Comparison of ENCODE assay signal across 24 cellular contexts in the genomic region with DNA sequence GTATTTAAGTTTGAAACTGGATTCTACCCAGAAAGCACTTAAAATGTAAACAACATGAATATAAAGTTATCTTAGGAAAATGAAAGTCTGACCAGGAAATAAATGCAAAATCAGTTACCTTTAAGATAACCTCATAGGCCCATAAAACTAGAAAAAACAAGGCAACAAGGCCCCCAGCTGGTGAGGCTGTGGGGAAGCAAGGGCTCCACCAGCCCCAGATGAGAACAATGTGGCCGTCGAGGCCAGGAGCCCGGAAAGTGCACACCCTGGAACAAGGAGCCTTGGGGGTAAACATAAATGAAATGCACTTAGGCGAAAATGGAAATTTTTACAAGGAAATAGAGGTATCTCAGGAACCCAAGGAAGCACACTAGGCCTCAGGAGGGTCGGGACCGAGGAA. TPM values are rescaled to one million over a fixed set of nuclear protein-coding genes. Genes with fewer than 3 reads are reported as not detected.
DNase-seq lines count a peak whose midpoint lies in the region; ATAC-seq and TF ChIP-seq lines count a peak whose summit lies in the region.
"Had no signal": no experiment of that assay in that cellular context is flagged by ENCODE, and none has a peak within 500 bp of the region (broad histone marks: within the 10 kb centered on the region; RNA-seq: fewer than 3 reads in every experiment).

No MANE protein-coding gene starts in this region.

- peaks cover 25 to 43% (median 34%) of the 10 kb centered on the region in 10 experiments for H3K4me1 ChIP-seq in BLaER1 treated with 17β-estradiol and CSF1 and Interleukin-3, amounts not matched to agents 10 nM and 100 nM
- H3K4me1 ChIP-seq in OCI-LY1 (ENCODE audit: insufficient read depth, low read length, severe bottlenecking), result peaks cover 13% of the 10 kb centered on the region
- H3K4me1 ChIP-seq: HAP-1, sigmoid colon, testis had no signal

- CTCF ChIA-PET in RWPE1 (lab: Yijun Ruan, JAX), result no interaction called here

- H3K9me2 ChIP-seq in OCI-LY1 (ENCODE audit: low read depth, low read length), result no peaks in the 10 kb centered on the region

- H3K27ac ChIP-seq in BLaER1 treated with 17β-estradiol and CSF1 and Interleukin-3, amounts not matched to agents 10 nM and 100 nM, result peak overlapping the region in 1 of 11 experiments; percentile 22; a peak in 2 of 22 replicates
- no peak overlapping the region for H3K27ac ChIP-seq in OCI-LY1 (ENCODE audit: low read depth, low read length, poor library complexity, severe bottlenecking)
- no peak overlapping the region for H3K27ac ChIP-seq in RWPE1
- H3K27ac ChIP-seq: dorsolateral prefrontal cortex, sigmoid colon, SK-N-MC, testis had no signal

- peak; percentile 78 for ATAC-seq in left colon
- ATAC-seq in activated CD4-positive, CD25-positive, alpha-beta regulatory T cell treated with anti-CD3 and anti-CD28 coated beads, Interleukin-2, amount 50 U/mL, for 24 hours, result no peak
- no peak for ATAC-seq in GM19452 (IDR thresholded peaks at IDR 0.05; ENCODE audit: unreplicated experiment)
- ATAC-seq: activated CD8-positive, alpha-beta T cell treated with anti-CD3 and anti-CD28 coated beads, Interleukin-2, amount 10 ng/mL, durations not matched to agents 7 days and 5 days had no signal

- no peak overlapping the region for H2AFZ ChIP-seq in OCI-LY1 (ENCODE audit: low read length)

- no peaks in the 10 kb centered on the region for H3K36me3 ChIP-seq in BLaER1 treated with 17β-estradiol and CSF1 and Interleukin-3, amounts not matched to agents 10 nM and 100 nM
- H3K36me3 ChIP-seq in OCI-LY1 (ENCODE audit: insufficient read depth, low read length), result no peaks in the 10 kb centered on the region
- H3K36me3 ChIP-seq: HAP-1, sigmoid colon had no signal

- no peak overlapping the region for H3K9ac ChIP-seq in BLaER1 treated with 17β-estradiol and CSF1 and Interleukin-3, amounts not matched to agents 10 nM and 100 nM
- no peak overlapping the region for H3K9ac ChIP-seq in OCI-LY1 (ENCODE audit: low read length)

- POLR2A ChIA-PET in RWPE1 (lab: Yijun Ruan, JAX; ENCODE audit: low non-redundant PET), result no interaction called here

- no peaks in the 10 kb centered on the region for H3K27me3 ChIP-seq in BLaER1 treated with 17β-estradiol and CSF1 and Interleukin-3, amounts not matched to agents 10 nM and 100 nM
- H3K27me3 ChIP-seq in OCI-LY1 (ENCODE audit: insufficient read depth, low read length), result no peaks in the 10 kb centered on the region
- H3K27me3 ChIP-seq: dorsolateral prefrontal cortex, testis had no signal

- intact Hi-C loops in left colon (cut with DNase I, micrococcal nuclease), result no loop called here

- TF ChIP-seq CTCF in OCI-LY1 (IDR thresholded peaks at IDR 0.05; ENCODE audit: low read length) (peak; percentile 33), RWPE1 (conservative IDR thresholded peaks at IDR 0.05; ENCODE audit: low read depth) (no peak)

- H3K4me2 ChIP-seq in BLaER1 treated with 17β-estradiol and CSF1 and Interleukin-3, amounts not matched to agents 10 nM and 100 nM, result peak overlapping the region; percentile 9 to 82 (median 65); a peak in 13 of 22 replicates
- no peak overlapping the region for H3K4me2 ChIP-seq in OCI-LY1 (ENCODE audit: low read length)

- no peaks in the 10 kb centered on the region for H3F3A ChIP-seq in OCI-LY1 (ENCODE audit: insufficient read depth, low read length)

- no peaks in the 10 kb centered on the region for H3K79me2 ChIP-seq in OCI-LY1 (ENCODE audit: insufficient read depth, low read length)

- DNase-seq in LoVo (ENCODE audit: low spot score) (peak; percentile 6), left colon (peak; percentile 48 to 61), RWPE1 (ENCODE audit: low spot score) (no peak), NCI-H1930 (lab: John Stamatoyannopoulos, UW) (no peak)
- DNase-seq: activated CD4-positive, CD25-positive, alpha-beta regulatory T cell; activated CD8-positive, alpha-beta T cell treated with anti-CD3 and anti-CD28 coated beads, Interleukin-2, amount 10 ng/mL, durations not matched to agents 7 days and 5 days; activated naive CD4-positive, alpha-beta T cell treated with Interleukin-2 at 50 U/mL for 16 hours; activated T-cell treated with anti-CD3 and anti-CD28 coated beads, Interleukin-2, amount 50 U/mL, for 1 hour; amniotic stem cell; dorsolateral prefrontal cortex; erythroblast; GF-D8; NCI-H1105; NCI-H2171 treated with DMSO at 0.1 percent for 48 hours; sigmoid colon; testis had no signal

- no peaks in the 10 kb centered on the region for H4K20me1 ChIP-seq in BLaER1 treated with 17β-estradiol and CSF1 and Interleukin-3, amounts not matched to agents 10 nM and 100 nM
- H4K20me1 ChIP-seq in OCI-LY1 (ENCODE audit: insufficient read depth, low read length), result no peaks in the 10 kb centered on the region

- no peaks in the 10 kb centered on the region for H3K9me3 ChIP-seq in BLaER1 treated with 17β-estradiol and CSF1 and Interleukin-3, amounts not matched to agents 10 nM and 100 nM (replicated peaks in 1 of 11)
- H3K9me3 ChIP-seq in OCI-LY1 (ENCODE audit: low read length), result no peaks in the 10 kb centered on the region
- H3K9me3 ChIP-seq: HAP-1, sigmoid colon, testis had no signal

- no peak overlapping the region for H3K4me3 ChIP-seq in BLaER1 treated with 17β-estradiol and CSF1 and Interleukin-3, amounts not matched to agents 10 nM and 100 nM
- no peak overlapping the region for H3K4me3 ChIP-seq in OCI-LY1 (ENCODE audit: low read depth, low read length, poor library complexity, severe bottlenecking)
- H3K4me3 ChIP-seq: dorsolateral prefrontal cortex, HAP-1, sigmoid colon, SK-N-MC, testis had no signal

RNA-seq across cellular contexts. Expression of gene BMP8B, which starts 37.9 kb away (rescaled TPM):
- total RNA-seq in left colon, result 10 to 100 TPM; 11.1 to 20.2 TPM
- total RNA-seq: HT1080 had no signal

RNA-seq across cellular contexts. Expression of gene OXCT2, which starts 55.4 kb away (rescaled TPM):
- total RNA-seq in left colon, result 1 to 10 TPM; 1.4 to 3.0 TPM
- total RNA-seq: A673, HT1080 had no signal

RNA-seq across cellular contexts. Expression of gene TRIT1, which starts 56.7 kb away (rescaled TPM):
- total RNA-seq in left colon, result 10 to 100 TPM; 12.1 to 17.0 TPM

Comparison
In these comparisons a context has a peak if more than half of its experiments do, and no peak if none do; other contexts are left out.
1. DNase-seq: peak in LoVo (single experiment) and left colon (2 of 2); none in RWPE1 (single experiment) and NCI-H1930 (0 of 2).